ENCODE assay signal across 8 cellular contexts in the genomic region with DNA sequence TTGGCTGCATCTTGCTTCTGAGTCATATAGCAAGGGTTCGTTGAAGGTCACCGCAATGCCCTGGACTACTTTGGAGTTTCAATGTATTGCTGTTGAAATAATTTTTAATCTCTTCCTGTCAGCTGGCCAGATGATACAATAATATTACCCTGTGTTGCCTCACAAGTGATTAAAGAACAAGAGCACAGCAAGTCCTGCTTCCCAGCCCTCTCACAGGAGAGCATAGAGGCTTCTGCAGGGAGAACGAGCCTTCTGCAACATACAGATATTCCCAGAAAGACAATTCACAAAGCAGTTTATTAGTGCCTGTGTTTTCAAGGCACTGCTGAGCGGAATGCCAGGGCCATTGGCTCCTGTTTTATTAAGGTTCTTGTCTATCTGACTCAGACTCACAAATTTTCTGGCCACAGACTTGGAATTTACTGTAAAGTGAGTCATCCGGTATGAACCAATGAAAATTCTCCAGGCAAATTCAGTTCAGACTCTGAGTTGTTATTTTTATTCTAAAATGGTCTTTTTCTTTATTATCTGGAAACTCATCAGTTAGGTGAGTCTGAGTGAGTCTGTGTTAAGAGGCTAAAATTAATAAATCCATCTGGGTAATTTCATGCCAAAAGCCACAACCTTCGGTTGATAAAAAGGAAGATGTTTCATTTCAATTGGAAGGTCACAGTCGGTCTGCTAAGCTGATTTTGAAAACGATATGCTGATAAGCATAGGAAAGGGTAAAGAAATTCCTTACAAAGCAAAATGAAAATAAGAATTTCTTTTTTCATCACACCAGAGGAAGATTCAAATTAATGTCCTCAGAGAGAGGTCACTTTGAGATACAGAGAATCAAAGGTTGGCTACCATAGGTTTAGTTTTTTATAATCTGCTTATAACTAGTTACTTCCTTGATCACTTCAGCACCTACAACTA.
DNase-seq lines count a peak whose midpoint lies in the region; ATAC-seq, FAIRE-seq and TF ChIP-seq lines count a peak whose summit lies in the region.

No MANE protein-coding gene starts in this region.

- no peak overlapping the region for H3K4me3 ChIP-seq in HUES64 (ENCODE audit: low read length)
- peak overlapping the region; percentile 36 for H3K4me3 ChIP-seq in tibial artery

- no peak for ATAC-seq in GM18868 (IDR thresholded peaks at IDR 0.05; ENCODE audit: unreplicated experiment)

- DNase-seq in astrocyte of the hippocampus (ENCODE audit: low read depth, low spot score): peak; percentile 95
- peak; percentile 97 for DNase-seq in kidney glomerular epithelial cell (lab: John Stamatoyannopoulos, UW)
- peak; percentile 54 to 64 for DNase-seq in tibial artery
- DNase-seq in stimulated activated naive CD4-positive, alpha-beta T cell treated with Interleukin-2 at 50 U/mL for 16 hours (lab: John Stamatoyannopoulos, UW): no peak
- DNase-seq in middle frontal gyrus (ENCODE audit: extremely low spot score, low spot score): no peak

- H3K9me3 ChIP-seq in HUES64 (ENCODE audit: insufficient read depth, low read depth, low read length): no peaks in the 10 kb centered on the region
- no peaks in the 10 kb centered on the region for H3K9me3 ChIP-seq in tibial artery

- WGBS in HUES64: 87% methylated on average over 8 of the region's 8 CpGs

- peak overlapping the region; percentile 5; the same call in 1 of the 2 replicates for H3K9ac ChIP-seq in HUES64 (ENCODE audit: low read depth, low read length)

- no peaks in the 10 kb centered on the region for H3K36me3 ChIP-seq in HUES64 (ENCODE audit: insufficient read depth, low read length)
- no peaks in the 10 kb centered on the region for H3K36me3 ChIP-seq in tibial artery

- H3K27me3 ChIP-seq in HUES64 (ENCODE audit: insufficient read depth, low read length) (no peaks in the 10 kb centered on the region), tibial artery (no peaks in the 10 kb centered on the region)

- H3K4me1 ChIP-seq in HUES64 (ENCODE audit: insufficient read depth, low read length) (peaks cover 22% of the 10 kb centered on the region), tibial artery (peaks cover 0 to 29% (median 14%) of the 10 kb centered on the region in 4 donors)

- H3K27ac ChIP-seq in HUES64 (ENCODE audit: low read depth, low read length) (peak overlapping the region; percentile 17), tibial artery (peak overlapping the region; percentile 66 to 74)

- TF ChIP-seq CTCF in tibial artery (IDR thresholded peaks at IDR 0.05): no peak

- peak; percentile 99 for FAIRE-seq in A204.1 (lab: Jason Lieb, UNC)

- intact Hi-C loops in tibial artery (cut with DNase I; ENCODE audit: low total_unique reads): no loop called here

Comparison
In these comparisons a context has a peak if more than half of its experiments do, and no peak if none do; other contexts are left out.
1. DNase-seq: peak in astrocyte of the hippocampus (single experiment), kidney glomerular epithelial cell (single experiment) and tibial artery (2 of 2); none in stimulated activated naive CD4-positive, alpha-beta T cell treated with Interleukin-2 at 50 U/mL for 16 hours (single experiment) and middle frontal gyrus (single experiment).